ENCODE assay signal across 1 cellular context in genomic region chr22:27613099-27614089, GRCh38.
TF ChIP-seq lines count a peak whose summit lies in the region.

No MANE protein-coding gene starts in this region.

TF ChIP-seq in K562, 482 proteins besides CTCF, POLR2A, EP300 and RAD21 (continued from another document):
- TF ChIP-seq PBX2 (CRISPR knock-in tag; IDR thresholded peaks at IDR 0.05; ENCODE audit: low read depth), result no peak
- TF ChIP-seq PBX2 (tag; conservative IDR thresholded peaks at IDR 0.05; ENCODE audit: low read depth), result 0 out of 2 replicates have a peak, but pooled peaks have one; percentile 14
- peak; percentile 89 for TF ChIP-seq RBM25 (IDR thresholded peaks at IDR 0.05; ENCODE audit: low read depth, low read length, severe bottlenecking)
- no peak for TF ChIP-seq STAT6 (CRISPR knock-in tag; IDR thresholded peaks at IDR 0.05)
- no peak for TF ChIP-seq ATF3 (IDR thresholded peaks at IDR 0.05)
- TF ChIP-seq ATF3 (CRISPR knock-in tag; conservative IDR thresholded peaks at IDR 0.05), result no peak
- no peak for TF ChIP-seq COPS2 (conservative IDR thresholded peaks at IDR 0.05)
- TF ChIP-seq MEIS2 (IDR thresholded peaks at IDR 0.05; ENCODE audit: partially characterized antibody), result peak; percentile 10
- peak; percentile 50; the same call in 1 of the 2 replicates for TF ChIP-seq BCOR (IDR thresholded peaks at IDR 0.05)
- TF ChIP-seq E2F6 (IDR thresholded peaks at IDR 0.05; ENCODE audit: borderline replicate concordance in 1 of 2, extremely low read depth in 1 of 2, insufficient read depth in 1 of 2, insufficient read length in 1 of 2, low read depth in 1 of 2, low read length in 1 of 2, poor library complexity in 1 of 2, severe bottlenecking in 1 of 2), result peak in 1 of 2 experiments; percentile 8
